Comparison of ENCODE assay signal across 15 cellular contexts in genomic region chr10:99125879-99126278, GRCh38.
DNase-seq lines count a peak whose midpoint lies in the region; ATAC-seq and TF ChIP-seq lines count a peak whose summit lies in the region.
"Had no signal": no experiment of that assay in that cellular context is flagged by ENCODE, and none has a peak within 500 bp of the region (broad histone marks: within the 10 kb centered on the region; RNA-seq: fewer than 3 reads in every experiment).

No MANE protein-coding gene starts in this region.

- H3K9ac ChIP-seq in endodermal cell (ENCODE audit: extremely low read depth, low read length, poor library complexity, severe bottlenecking) (no peak overlapping the region), neural progenitor cell (no peak overlapping the region)

- H3K4me1 ChIP-seq in GM23338 (ENCODE audit: insufficient read depth) (no peaks in the 10 kb centered on the region), endodermal cell (ENCODE audit: control insufficient read depth, insufficient read depth, low read length) (peaks cover 6% of the 10 kb centered on the region), neural progenitor cell (no peaks in the 10 kb centered on the region)
- H3K4me1 ChIP-seq: BE2C, Caco-2, HAP-1 had no signal

- H4K20me1 ChIP-seq in GM23338 (replicated peaks; ENCODE audit: insufficient read depth), result no peaks in the 10 kb centered on the region
- no peaks in the 10 kb centered on the region for H4K20me1 ChIP-seq in neural progenitor cell (ENCODE audit: low read depth)

- no peak for TF ChIP-seq CTCF in GM23338 (conservative IDR thresholded peaks at IDR 0.05; ENCODE audit: low read depth in 2 of 2)
- TF ChIP-seq CTCF in endodermal cell (conservative IDR thresholded peaks at IDR 0.05), result no peak
- TF ChIP-seq CTCF in neural progenitor cell (IDR thresholded peaks at IDR 0.05), result no peak

- H3K4me3 Mint-ChIP-seq in GM23338, result no peak overlapping the region
- H3K4me3 Mint-ChIP-seq in endodermal cell, result no peak overlapping the region
- H3K4me3 Mint-ChIP-seq in neural progenitor cell, result no peak overlapping the region
- H3K4me3 Mint-ChIP-seq: CD4-positive, CD25-positive, alpha-beta regulatory T cell had no signal

- H3K27ac ChIP-seq in GM23338 (ENCODE audit: low read depth), result no peak overlapping the region
- no peak overlapping the region for H3K27ac ChIP-seq in endodermal cell (ENCODE audit: low read depth, low read length)
- H3K27ac ChIP-seq in neural progenitor cell, result no peak overlapping the region

- peaks cover 2% of the 10 kb centered on the region for H3K27me3 Mint-ChIP-seq in GM23338 (ENCODE audit: insufficient read depth, low read depth, poor library complexity)
- H3K27me3 Mint-ChIP-seq in endodermal cell (ENCODE audit: insufficient read depth), result peaks cover 4% of the 10 kb centered on the region
- peaks cover 2% of the 10 kb centered on the region for H3K27me3 Mint-ChIP-seq in neural progenitor cell (ENCODE audit: insufficient read depth, low read depth)

- H3K9me3 ChIP-seq in endodermal cell (ENCODE audit: control insufficient read depth, low read length) (peaks cover 59% of the 10 kb centered on the region), neural progenitor cell (ENCODE audit: low read depth) (peaks cover 8% of the 10 kb centered on the region)
- H3K9me3 ChIP-seq: BE2C, HAP-1 had no signal

- H3K36me3 ChIP-seq in GM23338 (ENCODE audit: insufficient read depth) (no peaks in the 10 kb centered on the region; the same call in 1 of the 2 replicates), endodermal cell (ENCODE audit: control insufficient read depth, insufficient read depth, low read length) (no peaks in the 10 kb centered on the region), neural progenitor cell (peaks cover 3% of the 10 kb centered on the region)
- H3K36me3 ChIP-seq: BE2C, HAP-1 had no signal

- no peaks in the 10 kb centered on the region for H3F3A ChIP-seq in GM23338 (replicated peaks; ENCODE audit: low read depth)
- H3F3A ChIP-seq in neural progenitor cell (ENCODE audit: low read depth), result no peaks in the 10 kb centered on the region

- 59 to 68% methylated on average over 2 to 3 of the region's 3 CpGs for WGBS in endodermal cell (ENCODE audit: insufficient coverage in 1 of 2, insufficient read length in 1 of 2), 2 experiments

- H3K4me2 ChIP-seq in GM23338 (no peak overlapping the region), neural progenitor cell (no peak overlapping the region)

- H3K27me3 ChIP-seq in GM23338 (ENCODE audit: insufficient read depth), result no peaks in the 10 kb centered on the region
- H3K27me3 ChIP-seq in endodermal cell (ENCODE audit: control insufficient read depth, insufficient read depth, low read length, poor library complexity, severe bottlenecking), result no peaks in the 10 kb centered on the region
- no peaks in the 10 kb centered on the region for H3K27me3 ChIP-seq in neural progenitor cell
- H3K27me3 ChIP-seq: BE2C had no signal

- H3K9me3 Mint-ChIP-seq in GM23338 (peaks cover 22% of the 10 kb centered on the region), endodermal cell (peaks cover 35% of the 10 kb centered on the region), neural progenitor cell (peaks cover 6% of the 10 kb centered on the region)

- no peaks in the 10 kb centered on the region for H3K9me2 ChIP-seq in GM23338 (ENCODE audit: insufficient read depth)

- H3K27ac Mint-ChIP-seq in GM23338 (no peak overlapping the region), endodermal cell (no peak overlapping the region), neural progenitor cell (no peak overlapping the region)
- H3K27ac Mint-ChIP-seq: CD4-positive, CD25-positive, alpha-beta regulatory T cell had no signal

- ATAC-seq in GM23338 (no peak), GM21390 (IDR thresholded peaks at IDR 0.05; ENCODE audit: unreplicated experiment) (no peak)
- ATAC-seq: GM12878 had no signal

- H2AFZ ChIP-seq in GM23338, result peak overlapping the region; percentile 43; the same call in 1 of the 2 replicates
- peak overlapping the region; percentile 34 for H2AFZ ChIP-seq in neural progenitor cell (replicated peaks)

- DNase-seq in NCI-H748 (lab: John Stamatoyannopoulos, UW; ENCODE audit: unreplicated experiment) (peak; percentile 10), NCI-H748 treated with DMSO at 0.1 percent for 48 hours (lab: John Stamatoyannopoulos, UW) (no peak), GM23338 (ENCODE audit: low spot score) (no peak), endodermal cell (peak; percentile 69), neural progenitor cell (ENCODE audit: low spot score) (no peak), NCI-H2107 treated with DMSO at 0.1 percent for 48 hours (lab: John Stamatoyannopoulos, UW; ENCODE audit: unreplicated experiment) (no peak)
- DNase-seq: ACHN; BE2C; C1 segment of cervical spinal cord; Caco-2; CD4-positive, CD25-positive, alpha-beta regulatory T cell; DMS79 treated with DMSO at 0.1 percent for 48 hours had no signal

- H3K36me3 Mint-ChIP-seq in GM23338 (ENCODE audit: low read depth), result peaks cover 6% of the 10 kb centered on the region
- H3K36me3 Mint-ChIP-seq in endodermal cell (ENCODE audit: low read depth), result no peaks in the 10 kb centered on the region
- no peaks in the 10 kb centered on the region for H3K36me3 Mint-ChIP-seq in neural progenitor cell
- H3K36me3 Mint-ChIP-seq: CD4-positive, CD25-positive, alpha-beta regulatory T cell had no signal

- H3K4me3 ChIP-seq in GM23338 (no peak overlapping the region), endodermal cell (ENCODE audit: low read length) (no peak overlapping the region), neural progenitor cell (no peak overlapping the region)
- H3K4me3 ChIP-seq: GM12878, HAP-1 had no signal

- H3K4me1 Mint-ChIP-seq in GM23338 (no peaks in the 10 kb centered on the region), endodermal cell (peaks cover 2% of the 10 kb centered on the region), neural progenitor cell (no peaks in the 10 kb centered on the region)
- H3K4me1 Mint-ChIP-seq: CD4-positive, CD25-positive, alpha-beta regulatory T cell had no signal

- H3K79me2 ChIP-seq in GM23338 (replicated peaks; ENCODE audit: insufficient read depth) (no peaks in the 10 kb centered on the region), neural progenitor cell (ENCODE audit: low read depth) (no peaks in the 10 kb centered on the region)

TF ChIP-seq in GM23338, 12 proteins besides CTCF, POLR2A, EP300 and RAD21 (continues in another document):
- TF ChIP-seq ZNF331 (CRISPR knock-in tag; IDR thresholded peaks at IDR 0.05; ENCODE audit: low read depth) (no peak), CREB1 (CRISPR knock-in tag; IDR thresholded peaks at IDR 0.05; ENCODE audit: low read depth) (no peak), JUNB (IDR thresholded peaks at IDR 0.05; ENCODE audit: unreplicated experiment) (no peak), NANOG (IDR thresholded peaks at IDR 0.05; ENCODE audit: borderline replicate concordance) (no peak), EZH2phosphoT487 (IDR thresholded peaks at IDR 0.05; ENCODE audit: unreplicated experiment) (no peak), ETS1 (IDR thresholded peaks at IDR 0.05) (no peak), REST (IDR thresholded peaks at IDR 0.05; ENCODE audit: unreplicated experiment) (no peak), STAT1 (IDR thresholded peaks at IDR 0.05; ENCODE audit: unreplicated experiment) (no peak), ZNF114 (CRISPR knock-in tag; IDR thresholded peaks at IDR 0.05) (no peak), EZH2 (IDR thresholded peaks at IDR 0.05; ENCODE audit: low read depth, unreplicated experiment) (no peak)

Comparison
In these comparisons a context has a peak if more than half of its experiments do, and no peak if none do; other contexts are left out.
1. DNase-seq: peak in NCI-H748 (single experiment) and endodermal cell (single experiment); none in NCI-H748 treated with DMSO at 0.1 percent for 48 hours (single experiment), GM23338 (single experiment), neural progenitor cell (single experiment) and NCI-H2107 treated with DMSO at 0.1 percent for 48 hours (single experiment).